17 cellular contexts compared by ENCODE assay signal in genomic region chr6:3433005-3433404, GRCh38. TPM values are rescaled to one million over a fixed set of nuclear protein-coding genes. Genes with fewer than 3 reads are reported as not detected.
DNase-seq lines count a peak whose midpoint lies in the region; TF ChIP-seq lines count a peak whose summit lies in the region.
"Had no signal": no experiment of that assay in that cellular context is flagged by ENCODE, and none has a peak within 500 bp of the region (broad histone marks: within the 10 kb centered on the region; RNA-seq: fewer than 3 reads in every experiment).

No MANE protein-coding gene starts in this region.

- H3K4me3 Mint-ChIP-seq in Caco-2 (ENCODE audit: unreplicated experiment): no peak overlapping the region
- H3K4me3 Mint-ChIP-seq: activated naive CD4-positive, alpha-beta T cell treated with anti-CD3 and anti-CD28 coated beads, Interleukin-2, amount 10 ng/mL, durations not matched to agents 7 days and 5 days; stimulated activated naive CD8-positive, alpha-beta T cell treated with anti-CD3 and anti-CD28 coated beads, Interleukin-15, amount 100 ng/mL, for 72 hours; T-helper 1 cell treated with Interleukin-12 subunit alpha and Interleukin-12 subunit beta and Interleukin-4 antibody, amounts not matched to agents 30 μg/mL and 1 μg/mL, for 36 hours had no signal

- no TSS peak for BruUV-seq in Caco-2 (replicated peaks; lab: Mats Ljungman, UMichigan)

- no peak overlapping the region for H2AFZ ChIP-seq in trophoblast cell (ENCODE audit: insufficient read depth, low read length, poor library complexity)

- H3K18ac ChIP-seq in trophoblast cell (ENCODE audit: low read length): peak overlapping the region; percentile 13

- no peak overlapping the region for H3K4me3 ChIP-seq in Caco-2 (ENCODE audit: low read depth, low read length)
- H3K4me3 ChIP-seq in dorsolateral prefrontal cortex: no peak overlapping the region
- H3K4me3 ChIP-seq in trophoblast cell (ENCODE audit: low read depth, low read length): no peak overlapping the region
- no peak overlapping the region for H3K4me3 ChIP-seq in testis
- H3K4me3 ChIP-seq: heart right ventricle, ovary had no signal

- H3K14ac ChIP-seq in trophoblast cell (ENCODE audit: low read length): no peak overlapping the region

- H3K27me3 Mint-ChIP-seq in Caco-2 (ENCODE audit: insufficient read depth, unreplicated experiment): no peaks in the 10 kb centered on the region
- H3K27me3 Mint-ChIP-seq: activated naive CD4-positive, alpha-beta T cell treated with anti-CD3 and anti-CD28 coated beads, Interleukin-2, amount 10 ng/mL, durations not matched to agents 7 days and 5 days had no signal

- no peak overlapping the region for H3K9ac ChIP-seq in trophoblast cell (ENCODE audit: low read length)

- H3K23ac ChIP-seq in trophoblast cell (ENCODE audit: low read length): no peak overlapping the region

- H3K4me1 ChIP-seq in Caco-2 (peaks cover 4% of the 10 kb centered on the region; the same call in 1 of the 2 replicates), trophoblast cell (ENCODE audit: control insufficient read depth in 1 of 2, insufficient read depth in 2 of 2, low read length in 2 of 2) (peaks cover 17 to 24% of the 10 kb centered on the region in 2 experiments), testis (no peaks in the 10 kb centered on the region)

- no peaks in the 10 kb centered on the region for H3K27me3 ChIP-seq in Caco-2 (replicated peaks; ENCODE audit: control insufficient read depth, insufficient read depth, low read length)
- no peaks in the 10 kb centered on the region for H3K27me3 ChIP-seq in dorsolateral prefrontal cortex
- no peaks in the 10 kb centered on the region for H3K27me3 ChIP-seq in trophoblast cell (ENCODE audit: insufficient read depth, low read length)
- H3K27me3 ChIP-seq in testis: no peaks in the 10 kb centered on the region
- H3K27me3 ChIP-seq: heart right ventricle, ovary had no signal

- no peak for TF ChIP-seq POLR2A in testis (IDR thresholded peaks at IDR 0.05)

- H3K36me3 Mint-ChIP-seq in Caco-2 (ENCODE audit: insufficient read depth, unreplicated experiment): peaks cover 41% of the 10 kb centered on the region
- H3K36me3 Mint-ChIP-seq: activated naive CD4-positive, alpha-beta T cell treated with anti-CD3 and anti-CD28 coated beads, Interleukin-2, amount 10 ng/mL, durations not matched to agents 7 days and 5 days had no signal

- H2BK12ac ChIP-seq in trophoblast cell (ENCODE audit: low read length): peak overlapping the region; percentile 3

- DNase-seq in Caco-2 (no peak), NAMALWA (ENCODE audit: low spot score) (peak; percentile 3), dorsolateral prefrontal cortex (no peak), trophoblast cell (no peak), testis (no peak), kidney glomerular epithelial cell (lab: John Stamatoyannopoulos, UW) (no peak), OCI-M1 (lab: John Stamatoyannopoulos, UW) (no peak), NCI-H526 (lab: John Stamatoyannopoulos, UW) (no peak)
- DNase-seq: activated CD4-positive, CD25-positive, alpha-beta regulatory T cell treated with anti-CD3 and anti-CD28 coated beads, Interleukin-2, amount 50 U/mL, for 72 hours; activated naive CD4-positive, alpha-beta T cell treated with anti-CD3 and anti-CD28 coated beads, Interleukin-2, amount 10 ng/mL, durations not matched to agents 7 days and 5 days; DMS153; heart right ventricle; Kasumi-1; NCI-H1694; ovary; stimulated activated naive CD8-positive, alpha-beta T cell treated with anti-CD3 and anti-CD28 coated beads, Interleukin-15, amount 100 ng/mL, for 72 hours had no signal

- H3K9me3 ChIP-seq in Caco-2: no peaks in the 10 kb centered on the region
- no peaks in the 10 kb centered on the region for H3K9me3 ChIP-seq in trophoblast cell (ENCODE audit: insufficient read depth, low read depth, low read length)
- H3K9me3 ChIP-seq in testis: no peaks in the 10 kb centered on the region
- H3K9me3 ChIP-seq: heart right ventricle, ovary had no signal

- no peak for TF ChIP-seq CTCF in Caco-2 (IDR thresholded peaks at IDR 0.05; ENCODE audit: insufficient read depth in 1 of 2, low read depth in 1 of 2, low read length in 1 of 2, severe bottlenecking in 1 of 2, unreplicated experiment in 1 of 2)
- peak in 13 of 56 donors; percentile 6 to 33 (median 25) for TF ChIP-seq CTCF in dorsolateral prefrontal cortex (IDR thresholded peaks at IDR 0.05 in 54 of 56, conservative IDR thresholded peaks at IDR 0.05 in 2 of 56; ENCODE audit: low read depth in 1 of 56, partially characterized antibody in 56 of 56)
- TF ChIP-seq CTCF in testis (IDR thresholded peaks at IDR 0.05): no peak

- no peak overlapping the region for H3K4ac ChIP-seq in trophoblast cell (ENCODE audit: low read depth, low read length)

- no CpG with 5 or more reads among the region's 4 CpGs for WGBS in trophoblast cell (ENCODE audit: extremely low coverage, insufficient coverage, insufficient read length)
- WGBS in testis, 2 donors: 71 to 79% methylated on average over 4 of the region's 4 CpGs

- H3K27ac ChIP-seq in dorsolateral prefrontal cortex (peak overlapping the region in 34 of 59 donors; percentile 1 to 67 (median 34)), trophoblast cell (ENCODE audit: low read depth, low read length) (peak overlapping the region; percentile 67), testis (no peak overlapping the region)
- H3K27ac ChIP-seq: heart right ventricle, ovary had no signal

- peak overlapping the region; percentile 8 for H3K27ac Mint-ChIP-seq in Caco-2 (ENCODE audit: unreplicated experiment)
- H3K27ac Mint-ChIP-seq: activated naive CD4-positive, alpha-beta T cell treated with anti-CD3 and anti-CD28 coated beads, Interleukin-2, amount 10 ng/mL, durations not matched to agents 7 days and 5 days; stimulated activated naive CD8-positive, alpha-beta T cell treated with anti-CD3 and anti-CD28 coated beads, Interleukin-15, amount 100 ng/mL, for 72 hours; T-helper 1 cell treated with Interleukin-12 subunit alpha and Interleukin-12 subunit beta and Interleukin-4 antibody, amounts not matched to agents 30 μg/mL and 1 μg/mL, for 36 hours had no signal

- POLR2A ChIA-PET in Caco-2 (lab: Charles Lee): no interaction called here

- intact Hi-C loops in Caco-2 (cut with micrococcal nuclease; ENCODE audit: unreplicated experiment) (no loop called here), dorsolateral prefrontal cortex (cut with DNase I) (no loop called here), testis (cut with DNase I; ENCODE audit: low total_unique reads) (no loop called here)

- no peak overlapping the region for H3K4me2 ChIP-seq in trophoblast cell (ENCODE audit: low read length)

- H4K12ac ChIP-seq in trophoblast cell (ENCODE audit: low read depth, low read length): no peak overlapping the region

- H2BK5ac ChIP-seq in trophoblast cell (ENCODE audit: low read depth, low read length, poor library complexity): peak overlapping the region; percentile 29

- H4K8ac ChIP-seq in trophoblast cell (ENCODE audit: low read depth, low read length): no peak overlapping the region

- CTCF ChIA-PET in Caco-2 (lab: Charles Lee): no interaction called here

- H3K36me3 ChIP-seq in Caco-2 (ENCODE audit: control insufficient read depth, insufficient read depth, low read length) (no peaks in the 10 kb centered on the region; the same call in 1 of the 2 replicates), trophoblast cell (ENCODE audit: control insufficient read depth in 1 of 2, insufficient read depth in 2 of 2, low read length in 2 of 2) (peaks cover 0 to 2% of the 10 kb centered on the region in 2 experiments), testis (ENCODE audit: low read depth, missing control alignments) (no peaks in the 10 kb centered on the region)
- H3K36me3 ChIP-seq: heart right ventricle, ovary had no signal

- H4K91ac ChIP-seq in trophoblast cell (ENCODE audit: low read depth, low read length): peak overlapping the region; percentile 41

- no peaks in the 10 kb centered on the region for H3K9me3 Mint-ChIP-seq in Caco-2 (ENCODE audit: unreplicated experiment)
- H3K9me3 Mint-ChIP-seq: activated naive CD4-positive, alpha-beta T cell treated with anti-CD3 and anti-CD28 coated beads, Interleukin-2, amount 10 ng/mL, durations not matched to agents 7 days and 5 days; stimulated activated naive CD8-positive, alpha-beta T cell treated with anti-CD3 and anti-CD28 coated beads, Interleukin-15, amount 100 ng/mL, for 72 hours; T-helper 1 cell treated with Interleukin-12 subunit alpha and Interleukin-12 subunit beta and Interleukin-4 antibody, amounts not matched to agents 30 μg/mL and 1 μg/mL, for 36 hours had no signal

- peaks cover 10% of the 10 kb centered on the region for H3K4me1 Mint-ChIP-seq in Caco-2 (ENCODE audit: low read depth, unreplicated experiment)
- H3K4me1 Mint-ChIP-seq: activated naive CD4-positive, alpha-beta T cell treated with anti-CD3 and anti-CD28 coated beads, Interleukin-2, amount 10 ng/mL, durations not matched to agents 7 days and 5 days; stimulated activated naive CD8-positive, alpha-beta T cell treated with anti-CD3 and anti-CD28 coated beads, Interleukin-15, amount 100 ng/mL, for 72 hours had no signal

- peaks cover 15% of the 10 kb centered on the region for H3K79me1 ChIP-seq in trophoblast cell (ENCODE audit: low read length)

- H2BK120ac ChIP-seq in trophoblast cell (ENCODE audit: insufficient read depth, low read length, poor library complexity): peak overlapping the region; percentile 5

- no peak overlapping the region for H2AK5ac ChIP-seq in trophoblast cell (ENCODE audit: low read length)

- H3K79me2 ChIP-seq in trophoblast cell (ENCODE audit: control insufficient read depth, insufficient read depth, low read length, poor library complexity): peaks cover 15% of the 10 kb centered on the region

RNA-seq across cellular contexts. Expression of gene SLC22A23, which starts 23.8 kb away (rescaled TPM):
- 44.9 and 45.5 TPM in 2 replicates for total RNA-seq in Caco-2 (2022)
- 100 to 1,000 TPM in 1 of 120 experiments, 10 to 100 TPM in 119; 36.4 to 160 (median 55.7) TPM for total RNA-seq in dorsolateral prefrontal cortex
- polyA plus RNA-seq in trophoblast cell (2013): 29.8 and 31.6 TPM in 2 replicates
- total RNA-seq in testis: 10 to 100 TPM in 1 of 2 donors, 1 to 10 TPM in 1; 9.0 to 14.9 TPM
- 20.9 TPM for polyA plus RNA-seq in testis (ENCODE audit: insufficient read depth, low read depth, low replicate concordance)

Comparison
In these comparisons a context has a peak if more than half of its experiments do, and no peak if none do; other contexts are left out.
1. H3K27ac ChIP-seq: peak in dorsolateral prefrontal cortex (34 of 59) and trophoblast cell (single experiment); none in testis (0 of 2).